In the genomic region with DNA sequence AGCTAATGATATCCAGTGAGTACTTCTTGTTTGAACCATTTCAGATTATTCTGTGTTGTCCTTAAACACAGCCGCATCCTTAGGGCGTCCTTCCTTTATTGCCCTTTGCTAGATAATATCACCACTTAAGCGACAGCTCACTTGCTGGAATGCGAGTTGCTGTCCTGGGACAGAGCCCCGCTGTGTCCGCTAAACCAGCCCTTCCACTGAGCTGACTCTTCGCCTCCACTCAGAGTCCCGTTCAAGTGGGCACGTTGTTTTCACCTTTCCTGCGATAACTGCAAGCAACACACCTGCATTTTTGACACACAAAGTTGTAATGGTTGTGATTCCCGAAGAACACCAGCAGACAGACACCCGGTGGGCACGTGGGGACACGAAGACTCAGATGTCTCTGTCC, we compare ENCODE assay signal across 17 cellular contexts.
"Had no signal": no experiment of that assay in that cellular context is flagged by ENCODE, and none has a peak within 500 bp of the region (broad histone marks: within the 10 kb centered on the region; RNA-seq: fewer than 3 reads in every experiment).

No MANE protein-coding gene starts in this region.

- H3K27me3 ChIP-seq: body of pancreas, tibial nerve had no signal

- DNase-seq: activated B cell treated with CpG ODN at 0.5 μM for 24 hours; activated CD4-positive, alpha-beta memory T cell treated with anti-CD3 and anti-CD28 coated beads for 36 hours; activated CD4-positive, alpha-beta T cell treated with anti-CD3 and anti-CD28 coated beads for 4 hours; activated naive CD4-positive, alpha-beta T cell treated with anti-CD3 and anti-CD28 coated beads for 36 hours; activated T-cell treated with anti-CD3 and anti-CD28 coated beads, Interleukin-2, amount 50 U/mL, for 4 hours; body of pancreas; effector memory CD8-positive, alpha-beta T cell; natural killer cell; retina; stimulated activated CD4-positive, alpha-beta T cell treated with anti-CD3 and anti-CD28 coated beads, Interleukin-12 subunit alpha, Interleukin-12 subunit beta, amount 100 ng/mL, for 4 hours; stimulated activated CD4-positive, alpha-beta T cell treated with anti-CD3 and anti-CD28 coated beads, Interleukin-1b, Interleukin-23, amount 100 ng/mL, for 48 hours; stimulated activated CD8-positive, alpha-beta memory T cell treated with anti-CD3 and anti-CD28 coated beads, Interleukin-4, amount 100 ng/mL, for 48 hours; stimulated activated naive CD4-positive, alpha-beta T cell treated with Interleukin-2 at 50 U/mL for 16 hours; SW 1271 had no signal

- H3K4me3 ChIP-seq: body of pancreas, tibial nerve had no signal

- H3K4me1 ChIP-seq: body of pancreas had no signal

- FAIRE-seq: keratinocyte, TTC549 had no signal

- H3K9me3 ChIP-seq: body of pancreas, tibial nerve had no signal

- H3K27ac ChIP-seq: body of pancreas had no signal
